10 cellular contexts compared by ENCODE assay signal in genomic region chr3:59496250-59496649, GRCh38.
"Had no signal": no experiment of that assay in that cellular context is flagged by ENCODE, and none has a peak within 500 bp of the region (broad histone marks: within the 10 kb centered on the region; RNA-seq: fewer than 3 reads in every experiment).

No MANE protein-coding gene starts in this region.

- H3K4me3 ChIP-seq: GM23248 had no signal

- H3K9ac ChIP-seq: GM23248, KMS-11 had no signal

- FAIRE-seq: H1, H54, HTR-8/SVneo had no signal

- H3K4me3 Mint-ChIP-seq: H9, IgD-negative memory B cell had no signal

- H3K27ac ChIP-seq: GM23248, KMS-11 had no signal

- H3K36me3 Mint-ChIP-seq: IgD-negative memory B cell had no signal

- DNase-seq: GM23248, H9, HCEC 1CT, Karpas-422, KBM-7 had no signal

- H2AFZ ChIP-seq: GM23248 had no signal

- H3K4me2 ChIP-seq: KMS-11 had no signal

- H3K4me1 Mint-ChIP-seq: IgD-negative memory B cell had no signal

- H3K9me3 Mint-ChIP-seq: IgD-negative memory B cell had no signal

- H3K27ac Mint-ChIP-seq: H9, IgD-negative memory B cell had no signal
